Comparison of ENCODE assay signal across 8 cellular contexts in the genomic region with DNA sequence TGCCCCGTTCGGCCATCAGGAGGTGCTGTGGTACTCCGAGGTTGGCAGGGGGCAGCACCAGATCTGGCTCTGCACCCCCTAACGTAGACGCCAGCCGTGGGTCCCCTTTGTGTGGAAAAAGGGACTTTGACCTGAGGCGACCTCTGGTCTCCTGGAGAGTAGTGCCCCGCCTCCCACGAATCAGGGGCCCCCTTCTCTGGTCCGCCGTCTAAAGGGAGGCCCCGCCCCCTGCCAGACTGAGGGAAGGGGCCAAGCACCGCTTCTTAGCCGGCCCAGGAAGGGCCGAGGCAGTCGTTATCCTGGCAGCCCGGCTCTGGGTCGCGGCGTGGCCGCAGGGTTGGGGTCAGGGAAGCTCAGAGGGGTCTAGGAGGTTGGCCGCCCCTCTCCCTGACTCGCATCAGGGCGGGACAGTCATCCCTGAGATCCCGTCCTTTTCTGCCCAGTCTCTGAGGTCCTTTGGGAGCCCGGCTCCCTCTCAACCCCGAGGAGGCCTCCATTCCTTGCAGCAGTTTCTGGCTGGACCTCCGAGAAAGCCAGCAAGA. TPM values are rescaled to one million over a fixed set of nuclear protein-coding genes. Genes with fewer than 3 reads are reported as not detected.
DNase-seq lines count a peak whose midpoint lies in the region; ATAC-seq and TF ChIP-seq lines count a peak whose summit lies in the region.

No MANE protein-coding gene starts in this region.

- H3T11ph ChIP-seq in H9 (ENCODE audit: low read length), result no peak overlapping the region

- H3K56ac ChIP-seq in H9 (ENCODE audit: insufficient read length, low read depth, low read length), result no peak overlapping the region

- H3K4me1 Mint-ChIP-seq in H9, result peaks cover 24 to 45% of the 10 kb centered on the region in 2 experiments
- H3K4me1 Mint-ChIP-seq in activated naive CD8-positive, alpha-beta T cell (ENCODE audit: low read depth), result peaks cover 33% of the 10 kb centered on the region

- H3K9me3 ChIP-seq in BLaER1 treated with 17β-estradiol and CSF1 and Interleukin-3, amounts not matched to agents 10 nM and 100 nM (replicated peaks in 1 of 11), result no peaks in the 10 kb centered on the region
- H3K9me3 ChIP-seq in H9 (ENCODE audit: control insufficient read depth, low read depth, low read length), result no peaks in the 10 kb centered on the region
- no peaks in the 10 kb centered on the region for H3K9me3 ChIP-seq in iPS-20b (ENCODE audit: insufficient read depth, low read depth, low read length)
- no peaks in the 10 kb centered on the region for H3K9me3 ChIP-seq in stomach

- H2BK120ac ChIP-seq in H9 (ENCODE audit: low read depth, low read length, poor library complexity, severe bottlenecking), result no peak overlapping the region

- H3K18ac ChIP-seq in H9 (ENCODE audit: insufficient read length, low read depth, low read length), result peak overlapping the region; percentile 41

- peak overlapping the region; percentile 93 to 100 (median 99) for H3K9ac ChIP-seq in BLaER1 treated with 17β-estradiol and CSF1 and Interleukin-3, amounts not matched to agents 10 nM and 100 nM
- H3K9ac ChIP-seq in H9 (ENCODE audit: extremely low read depth, insufficient read length, low read length), result peak overlapping the region; percentile 21
- H3K9ac ChIP-seq in iPS-20b (ENCODE audit: low read depth, low read length), result peak overlapping the region; percentile 99; the same call in 1 of the 2 replicates

- peaks cover 17 to 62% (median 48%) of the 10 kb centered on the region in 11 experiments; a peak in 21 of 22 replicates for H3K36me3 ChIP-seq in BLaER1 treated with 17β-estradiol and CSF1 and Interleukin-3, amounts not matched to agents 10 nM and 100 nM
- H3K36me3 ChIP-seq in iPS-20b (ENCODE audit: insufficient read depth, low read depth, low read length) (peaks cover 47% of the 10 kb centered on the region), stomach (peaks cover 22 to 44% (median 41%) of the 10 kb centered on the region in 4 donors)

- H2BK20ac ChIP-seq in H9 (ENCODE audit: low read depth, low read length, poor library complexity, severe bottlenecking), result no peak overlapping the region

- no peak overlapping the region for H2BK12ac ChIP-seq in H9 (ENCODE audit: insufficient read length, low read depth, low read length)

- H4K5ac ChIP-seq in H9 (ENCODE audit: insufficient read length, low read depth, low read length), result no peak overlapping the region

- peaks cover 15% of the 10 kb centered on the region for H3K23me2 ChIP-seq in H9 (ENCODE audit: insufficient read length, low read depth, low read length, poor library complexity, severe bottlenecking)

- no peaks in the 10 kb centered on the region for H3K9me3 Mint-ChIP-seq in H9
- H3K9me3 Mint-ChIP-seq in activated naive CD8-positive, alpha-beta T cell (ENCODE audit: low read depth), result no peaks in the 10 kb centered on the region

- peak; percentile 78 for TF ChIP-seq CTCF in H9 (conservative IDR thresholded peaks at IDR 0.05)
- peak in 4 of 7 experiments; percentile 21 to 59 (median 50) for TF ChIP-seq CTCF in stomach (IDR thresholded peaks at IDR 0.05)

- H2AK5ac ChIP-seq in H9 (ENCODE audit: insufficient read length, low read length), result no peak overlapping the region

- no peak for ATAC-seq in GM21381 (IDR thresholded peaks at IDR 0.05; ENCODE audit: unreplicated experiment)
- no peak for ATAC-seq in GM18868 (IDR thresholded peaks at IDR 0.05; ENCODE audit: unreplicated experiment)

- no peak overlapping the region for H2AFZ ChIP-seq in H9 (ENCODE audit: low read length)

- no peaks in the 10 kb centered on the region for H3K27me3 Mint-ChIP-seq in H9 (ENCODE audit: low read depth)
- no peaks in the 10 kb centered on the region for H3K27me3 Mint-ChIP-seq in activated naive CD8-positive, alpha-beta T cell

- H3K4me2 ChIP-seq in BLaER1 treated with 17β-estradiol and CSF1 and Interleukin-3, amounts not matched to agents 10 nM and 100 nM, result peak overlapping the region; percentile 90 to 99 (median 97)
- peak overlapping the region; percentile 37 for H3K4me2 ChIP-seq in H9 (ENCODE audit: insufficient read depth, insufficient read length, low read length)

- H3K4me1 ChIP-seq in BLaER1 treated with 17β-estradiol and CSF1 and Interleukin-3, amounts not matched to agents 10 nM and 100 nM, result peaks cover 68 to 89% (median 81%) of the 10 kb centered on the region in 10 experiments
- H3K4me1 ChIP-seq in H9 (ENCODE audit: insufficient read depth, low read length) (peaks cover 6% of the 10 kb centered on the region; the same call in 1 of the 2 replicates), iPS-20b (ENCODE audit: insufficient read depth, low read length) (peaks cover 7% of the 10 kb centered on the region), stomach (peaks cover 60 to 92% (median 78%) of the 10 kb centered on the region in 4 donors)

- peak overlapping the region; percentile 94 to 100 (median 99) for H3K27ac ChIP-seq in BLaER1 treated with 17β-estradiol and CSF1 and Interleukin-3, amounts not matched to agents 10 nM and 100 nM
- H3K27ac ChIP-seq in H9 (ENCODE audit: insufficient read length, low read depth, low read length) (no peak overlapping the region), iPS-20b (ENCODE audit: low read length) (peak overlapping the region; percentile 91), stomach (peak overlapping the region; percentile 91 to 96 (median 95))

- H3K79me1 ChIP-seq in H9 (ENCODE audit: insufficient read depth, low read depth, low read length, poor library complexity, severe bottlenecking), result no peaks in the 10 kb centered on the region

- intact Hi-C loops in stomach (cut with DNase I; ENCODE audit: low total_unique reads), result no loop called here

- no peak overlapping the region for H2BK15ac ChIP-seq in H9 (ENCODE audit: low read depth, low read length)

- H2BK5ac ChIP-seq in H9 (ENCODE audit: insufficient read length, low read length), result no peak overlapping the region

- TF ChIP-seq POLR2A in stomach (IDR thresholded peaks at IDR 0.05), result no peak

- WGBS in H9 (ENCODE audit: extremely low coverage, insufficient read length, low lambda C conversion rate), result no CpG with 5 or more reads among the region's 28 CpGs
- 7 to 11% (median 8%) methylated on average over 15 to 28 of the region's 28 CpGs for WGBS in stomach, 5 donors

- H3K4me3 Mint-ChIP-seq in H9, result peak overlapping the region; percentile 85 to 90
- peak overlapping the region; percentile 83 for H3K4me3 Mint-ChIP-seq in activated naive CD8-positive, alpha-beta T cell

- TF ChIP-seq EP300 in stomach (IDR thresholded peaks at IDR 0.05), result no peak

- no peak for DNase-seq in H9
- DNase-seq in stomach, result no peak
- no peak for DNase-seq in stimulated activated CD4-positive, alpha-beta T cell treated with anti-CD3 and anti-CD28 coated beads, Interleukin-4, amount 100 ng/mL, for 24 hours

- H3K27ac Mint-ChIP-seq in H9, result peak overlapping the region in 1 of 3 experiments; percentile 95; a peak in 4 of 7 replicates
- peak overlapping the region; percentile 95 for H3K27ac Mint-ChIP-seq in activated naive CD8-positive, alpha-beta T cell

- peak overlapping the region; percentile 73 to 89 (median 78) for H3K4me3 ChIP-seq in BLaER1 treated with 17β-estradiol and CSF1 and Interleukin-3, amounts not matched to agents 10 nM and 100 nM
- H3K4me3 ChIP-seq in iPS-20b (ENCODE audit: low read length) (peak overlapping the region; percentile 100), stomach (peak overlapping the region; percentile 82 to 92 (median 86))

- peaks cover 34 to 55% (median 43%) of the 10 kb centered on the region in 3 experiments for H3K36me3 Mint-ChIP-seq in H9 (ENCODE audit: insufficient read depth in 1 of 3, low read depth in 3 of 3)
- H3K36me3 Mint-ChIP-seq in activated naive CD8-positive, alpha-beta T cell, result no peaks in the 10 kb centered on the region

- no peaks in the 10 kb centered on the region for H3K27me3 ChIP-seq in BLaER1 treated with 17β-estradiol and CSF1 and Interleukin-3, amounts not matched to agents 10 nM and 100 nM
- no peaks in the 10 kb centered on the region for H3K27me3 ChIP-seq in H9 (ENCODE audit: insufficient read depth, low read length)
- H3K27me3 ChIP-seq in iPS-20b (ENCODE audit: insufficient read depth, low read length), result no peaks in the 10 kb centered on the region
- H3K27me3 ChIP-seq in stomach, result no peaks in the 10 kb centered on the region

- peaks cover 5% of the 10 kb centered on the region; the same call in 1 of the 2 replicates for H3K79me2 ChIP-seq in H9 (ENCODE audit: insufficient read depth, low read length)

- no peak overlapping the region for H3K4ac ChIP-seq in H9 (ENCODE audit: low read depth, low read length)

- peak overlapping the region; percentile 36; the same call in 1 of the 2 replicates for H3K14ac ChIP-seq in H9 (ENCODE audit: insufficient read depth, low read length)

- H3K23ac ChIP-seq in H9 (ENCODE audit: insufficient read length, low read depth, low read length), result no peak overlapping the region

- H4K20me1 ChIP-seq in BLaER1 treated with 17β-estradiol and CSF1 and Interleukin-3, amounts not matched to agents 10 nM and 100 nM, result peaks cover 0 to 58% (median 35%) of the 10 kb centered on the region in 11 experiments; a peak in 17 of 22 replicates
- H4K20me1 ChIP-seq in H9 (ENCODE audit: control insufficient read depth, insufficient read depth, insufficient read length), result no peaks in the 10 kb centered on the region

- H4K8ac ChIP-seq in H9 (replicated peaks; ENCODE audit: insufficient read length, low read depth, low read length), result no peak overlapping the region

- no peak overlapping the region for H4K91ac ChIP-seq in H9 (ENCODE audit: insufficient read length, low read depth, low read length)

RNA-seq across cellular contexts. Expression of gene HYAL2, which starts 0.6 kb away (rescaled TPM):
- total RNA-seq in H9 (2021) (51.9 and 57.6 TPM in 2 replicates), stomach (10 to 100 TPM; 11.1 to 96.4 (median 26.8) TPM)
- polyA plus RNA-seq in stomach, result 10 to 100 TPM; 24.7 to 47.6 (median 30.4) TPM

RNA-seq across cellular contexts. Expression of gene TUSC2, which starts 6.1 kb away (rescaled TPM):
- total RNA-seq in H9 (2021), result 33.5 and 35.5 TPM in 2 replicates
- total RNA-seq in stomach, result 10 to 100 TPM in 3 of 5 donors, 1 to 10 TPM in 1, not detected in 1; 2.3 to 63.4 (median 25.6) TPM
- 10 to 100 TPM; 40.3 to 48.1 (median 46.3) TPM for polyA plus RNA-seq in stomach

RNA-seq across cellular contexts. Expression of gene HYAL1, which starts 18.5 kb away (rescaled TPM):
- total RNA-seq in H9 (2021), result 2.0 and 2.2 TPM in 2 replicates
- total RNA-seq in stomach, result 10 to 100 TPM in 1 of 5 donors, 1 to 10 TPM in 3, not detected in 1; 1.8 to 38.4 (median 5.3) TPM
- 10 to 100 TPM in 2 of 3 donors, 1 to 10 TPM in 1; 6.3 to 25.8 (median 12.7) TPM for polyA plus RNA-seq in stomach

RNA-seq across cellular contexts. Expression of gene RASSF1, which starts 18.7 kb away (rescaled TPM):
- 15.1 and 15.8 TPM in 2 replicates for total RNA-seq in H9 (2021)
- total RNA-seq in stomach, result 10 to 100 TPM; 16.5 to 33.2 (median 22.6) TPM
- 10 to 100 TPM; 27.8 to 37.3 (median 29.6) TPM for polyA plus RNA-seq in stomach

RNA-seq across cellular contexts. Expression of gene HYAL3, which starts 22.7 kb away (rescaled TPM):
- total RNA-seq in H9 (2021) (2.3 and 3.1 TPM in 2 replicates), stomach (1 to 10 TPM in 3 of 5 donors, not detected in 2; 1.3 to 3.9 (median 1.3) TPM)
- polyA plus RNA-seq in stomach, result 1 to 10 TPM; 5.0 to 7.9 (median 7.7) TPM

Comparison
In these comparisons a context has a peak if more than half of its experiments do, and no peak if none do; other contexts are left out.
1. H3K9ac ChIP-seq: peak in every context shown above with its lines; median percentile 99 in BLaER1 treated with 17β-estradiol and CSF1 and Interleukin-3, amounts not matched to agents 10 nM and 100 nM; 99 in iPS-20b; 21 in H9.